ENCODE assay signal across 8 cellular contexts in genomic region chr2:31354837-31355236, GRCh38.
DNase-seq lines count a peak whose midpoint lies in the region; ATAC-seq and TF ChIP-seq lines count a peak whose summit lies in the region.

No MANE protein-coding gene starts in this region.

- in situ Hi-C loops in GM13976 (cut with MboI; ENCODE audit: low sequenced_read_pairs, unreplicated experiment) = no loop called here

- peak; percentile 62 for TF ChIP-seq CTCF in C4-2B (conservative IDR thresholded peaks at IDR 0.05)
- TF ChIP-seq CTCF in HL-60 (IDR thresholded peaks at IDR 0.05; ENCODE audit: insufficient read depth, low read length) = peak; percentile 6
- TF ChIP-seq CTCF in GM13976 (IDR thresholded peaks at IDR 0.05; ENCODE audit: borderline replicate concordance, control extremely low read depth, extremely low read depth, insufficient read depth, missing control alignments) = no peak
- TF ChIP-seq CTCF in GM20000 (IDR thresholded peaks at IDR 0.05; ENCODE audit: extremely low read depth, missing control alignments) = no peak

- no peak overlapping the region for H3K4me3 ChIP-seq in HL-60 (replicated peaks; ENCODE audit: insufficient read depth, low read length)

- ATAC-seq in SK-N-SH treated with all-trans-retinoic acid at 6 μM for 48 hours (peak; percentile 61; the same call in 2 of the 3 replicates), GM21381 (IDR thresholded peaks at IDR 0.05; ENCODE audit: unreplicated experiment) (no peak)

- H3K27ac ChIP-seq in C4-2B (no peak overlapping the region), HL-60 (replicated peaks) (no peak overlapping the region)

- DNase-seq in HL-60 (ENCODE audit: low read depth in 1 of 2, low spot score in 1 of 2) = no peak
- peak; percentile 3 for DNase-seq in islet precursor cell
- DNase-seq in GM13976 (ENCODE audit: low spot score) = no peak
- no peak for DNase-seq in GM20000 (ENCODE audit: low spot score)
- no peak for DNase-seq in activated CD4-positive, alpha-beta T cell treated with anti-CD3 and anti-CD28 coated beads, Interleukin-2, amount 50 U/mL, for 1 hour

- peaks cover 3% of the 10 kb centered on the region for H3K27me3 ChIP-seq in HL-60 (ENCODE audit: insufficient read depth, poor library complexity, severe bottlenecking)

TF ChIP-seq in SK-N-SH treated with all-trans-retinoic acid at 6 μM for 48 hours, 23 proteins besides CTCF, POLR2A, EP300 and RAD21:
- TF ChIP-seq, protein P1, sequence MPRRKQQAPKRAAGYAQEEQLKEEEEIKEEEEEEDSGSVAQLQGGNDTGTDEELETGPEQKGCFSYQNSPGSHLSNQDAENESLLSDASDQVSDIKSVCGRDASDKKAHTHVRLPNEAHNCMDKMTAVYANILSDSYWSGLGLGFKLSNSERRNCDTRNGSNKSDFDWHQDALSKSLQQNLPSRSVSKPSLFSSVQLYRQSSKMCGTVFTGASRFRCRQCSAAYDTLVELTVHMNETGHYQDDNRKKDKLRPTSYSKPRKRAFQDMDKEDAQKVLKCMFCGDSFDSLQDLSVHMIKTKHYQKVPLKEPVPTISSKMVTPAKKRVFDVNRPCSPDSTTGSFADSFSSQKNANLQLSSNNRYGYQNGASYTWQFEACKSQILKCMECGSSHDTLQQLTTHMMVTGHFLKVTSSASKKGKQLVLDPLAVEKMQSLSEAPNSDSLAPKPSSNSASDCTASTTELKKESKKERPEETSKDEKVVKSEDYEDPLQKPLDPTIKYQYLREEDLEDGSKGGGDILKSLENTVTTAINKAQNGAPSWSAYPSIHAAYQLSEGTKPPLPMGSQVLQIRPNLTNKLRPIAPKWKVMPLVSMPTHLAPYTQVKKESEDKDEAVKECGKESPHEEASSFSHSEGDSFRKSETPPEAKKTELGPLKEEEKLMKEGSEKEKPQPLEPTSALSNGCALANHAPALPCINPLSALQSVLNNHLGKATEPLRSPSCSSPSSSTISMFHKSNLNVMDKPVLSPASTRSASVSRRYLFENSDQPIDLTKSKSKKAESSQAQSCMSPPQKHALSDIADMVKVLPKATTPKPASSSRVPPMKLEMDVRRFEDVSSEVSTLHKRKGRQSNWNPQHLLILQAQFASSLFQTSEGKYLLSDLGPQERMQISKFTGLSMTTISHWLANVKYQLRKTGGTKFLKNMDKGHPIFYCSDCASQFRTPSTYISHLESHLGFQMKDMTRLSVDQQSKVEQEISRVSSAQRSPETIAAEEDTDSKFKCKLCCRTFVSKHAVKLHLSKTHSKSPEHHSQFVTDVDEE (CRISPR knock-in tag; IDR thresholded peaks at IDR 0.05) = no peak
- TF ChIP-seq ISL1 (CRISPR knock-in tag; IDR thresholded peaks at IDR 0.05) (no peak), CSDC2 (CRISPR knock-in tag; IDR thresholded peaks at IDR 0.05) (no peak), ESRRG (CRISPR knock-in tag; IDR thresholded peaks at IDR 0.05) (no peak)

Comparison
In these comparisons a context has a peak if more than half of its experiments do, and no peak if none do; other contexts are left out.
1. CTCF ChIP-seq: peak in C4-2B (single experiment) and HL-60 (single experiment); none in GM13976 (single experiment) and GM20000 (single experiment).